30 cellular contexts compared by ENCODE assay signal in genomic region chr3:174162550-174162949, GRCh38.
DNase-seq lines count a peak whose midpoint lies in the region; ATAC-seq and TF ChIP-seq lines count a peak whose summit lies in the region.
"Had no signal": no experiment of that assay in that cellular context is flagged by ENCODE, and none has a peak within 500 bp of the region (broad histone marks: within the 10 kb centered on the region; RNA-seq: fewer than 3 reads in every experiment).

No MANE protein-coding gene starts in this region.

- in situ Hi-C loops in brain microvascular endothelial cell (cut with HindIII; ENCODE audit: low pct_ligation_motif_present, low sequenced_read_pairs), result no loop called here

- H3K4me1 Mint-ChIP-seq in CD4-positive, alpha-beta T cell (ENCODE audit: low read depth), result no peaks in the 10 kb centered on the region
- H3K4me1 Mint-ChIP-seq: activated B cell treated with CpG ODN at 0.5 μM for 24 hours, mesothelial cell of epicardium, naive B cell had no signal

- H3K4me3 ChIP-seq in AG10803 (ENCODE audit: low read length) (no peak overlapping the region), brain microvascular endothelial cell (ENCODE audit: low read depth, low read length) (no peak overlapping the region)
- H3K4me3 ChIP-seq: BLaER1, gastrocnemius medialis, SJCRH30, spleen, testis had no signal

- no peaks in the 10 kb centered on the region for H3K27me3 Mint-ChIP-seq in CD4-positive, alpha-beta T cell
- H3K27me3 Mint-ChIP-seq: activated B cell treated with CpG ODN at 0.5 μM for 24 hours; activated naive CD8-positive, alpha-beta T cell; activated T-cell treated with anti-CD3 and anti-CD28 coated beads, Interleukin-2, amount 50 U/mL, for 24 hours; naive B cell had no signal

- H3K27ac Mint-ChIP-seq in CD4-positive, alpha-beta T cell, result no peak overlapping the region
- H3K27ac Mint-ChIP-seq: activated B cell treated with CpG ODN at 0.5 μM for 24 hours; activated naive CD8-positive, alpha-beta T cell; activated T-cell treated with anti-CD3 and anti-CD28 coated beads, Interleukin-2, amount 50 U/mL, for 24 hours; mesothelial cell of epicardium; naive B cell had no signal

- H3K4me3 Mint-ChIP-seq in CD4-positive, alpha-beta T cell, result no peak overlapping the region
- H3K4me3 Mint-ChIP-seq: activated B cell treated with CpG ODN at 0.5 μM for 24 hours; activated naive CD8-positive, alpha-beta T cell; activated T-cell treated with anti-CD3 and anti-CD28 coated beads, Interleukin-2, amount 50 U/mL, for 24 hours; mesothelial cell of epicardium; naive B cell had no signal

- H3K36me3 Mint-ChIP-seq in CD4-positive, alpha-beta T cell (ENCODE audit: low read depth), result no peaks in the 10 kb centered on the region
- H3K36me3 Mint-ChIP-seq: activated naive CD8-positive, alpha-beta T cell; naive B cell had no signal

- CTCF ChIA-PET in CD4-positive, alpha-beta T cell (lab: Charles Lee), result no interaction called here

- H3K9me3 Mint-ChIP-seq in CD4-positive, alpha-beta T cell, result peaks cover 14% of the 10 kb centered on the region

- H3K9me3 ChIP-seq in CD4-positive, alpha-beta T cell (ENCODE audit: control insufficient read depth, low read length), result no peaks in the 10 kb centered on the region
- H3K9me3 ChIP-seq: gastrocnemius medialis, SJCRH30, testis had no signal

- TF ChIP-seq CTCF in AG10803 (conservative IDR thresholded peaks at IDR 0.05; ENCODE audit: low read length), result no peak
- TF ChIP-seq CTCF in brain microvascular endothelial cell (IDR thresholded peaks at IDR 0.05; ENCODE audit: low read depth, low read length, missing control alignments), result no peak
- TF ChIP-seq CTCF in CD4-positive, alpha-beta T cell (IDR thresholded peaks at IDR 0.05), result no peak

- H3K27me3 ChIP-seq in brain microvascular endothelial cell (replicated peaks), result no peaks in the 10 kb centered on the region
- H3K27me3 ChIP-seq in CD4-positive, alpha-beta T cell (ENCODE audit: control insufficient read depth, insufficient read depth, low read length), result no peaks in the 10 kb centered on the region
- H3K27me3 ChIP-seq: BLaER1, gastrocnemius medialis, SJCRH30, spleen, testis had no signal

- intact Hi-C loops in CD4-positive, alpha-beta T cell (cut with DNase I, micrococcal nuclease), result no loop called here

- no peaks in the 10 kb centered on the region for H3K36me3 ChIP-seq in brain microvascular endothelial cell (replicated peaks)
- H3K36me3 ChIP-seq: BLaER1, gastrocnemius medialis, SJCRH30, spleen had no signal

- POLR2A ChIA-PET in CD4-positive, alpha-beta T cell (lab: Charles Lee), result no interaction called here

- no peak overlapping the region for H3K27ac ChIP-seq in brain microvascular endothelial cell
- H3K27ac ChIP-seq in CD4-positive, alpha-beta T cell (ENCODE audit: low read depth, low read length), result no peak overlapping the region
- H3K27ac ChIP-seq: BLaER1, epithelial cell of prostate, gastrocnemius medialis, SJCRH30, spleen, testis had no signal

- DNase-seq in AG10803 (ENCODE audit: low read depth) (peak; percentile 56), HCEC 1CT (peak; percentile 19), brain microvascular endothelial cell (peak; percentile 24), iris pigment epithelial cell (ENCODE audit: low read depth) (peak; percentile 12), C1 segment of cervical spinal cord (lab: John Stamatoyannopoulos, UW) (no peak)
- no peak for DNase-seq in CD4-positive, alpha-beta T cell
- DNase-seq: activated B cell treated with CpG ODN at 0.5 μM for 24 hours; activated CD4-positive, alpha-beta T cell treated with anti-CD3 and anti-CD28 coated beads, Interleukin-2, amount 50 U/mL, for 1 hour; activated effector memory CD4-positive, alpha-beta T cell treated with anti-CD3 and anti-CD28 coated beads, Interleukin-2, amount 50 U/mL, for 16 hours; activated T-cell treated with anti-CD3 and anti-CD28 coated beads, Interleukin-2, amount 50 U/mL, for 24 hours; anterior cingulate cortex; Caco-2; effector CD8-positive, alpha-beta T cell; gastrocnemius medialis; kidney glomerular epithelial cell; naive B cell; NCI-H1694 treated with DMSO at 0.1 percent for 48 hours; NCI-H2171; right cardiac atrium; SJCRH30; spleen; stimulated activated CD4-positive, alpha-beta T cell treated with anti-CD3 and anti-CD28 coated beads, Interleukin-2, amount 100 ng/mL, for 24 hours; stimulated activated naive CD8-positive, alpha-beta T cell treated with anti-CD3 and anti-CD28 coated beads, Interleukin-15, Interleukin-2, amounts not matched to agents 100 U/mL and 50 U/mL, for 24 hours; testis had no signal

- ATAC-seq in HG03520 (IDR thresholded peaks at IDR 0.05; ENCODE audit: unreplicated experiment), result no peak
- ATAC-seq in CD4-positive, alpha-beta T cell (ENCODE audit: poor library complexity), result no peak
- no peak for ATAC-seq in HG03135 (IDR thresholded peaks at IDR 0.05; ENCODE audit: unreplicated experiment)
- ATAC-seq: gastrocnemius medialis; right cardiac atrium; stimulated activated naive CD8-positive, alpha-beta T cell treated with anti-CD3 and anti-CD28 coated beads, Interleukin-15, Interleukin-2, amounts not matched to agents 100 U/mL and 50 U/mL, for 24 hours had no signal

Comparison
In these comparisons a context has a peak if more than half of its experiments do, and no peak if none do; other contexts are left out.
1. DNase-seq: peak in AG10803 (single experiment), HCEC 1CT (single experiment), brain microvascular endothelial cell (single experiment) and iris pigment epithelial cell (single experiment); none in CD4-positive, alpha-beta T cell (0 of 10) and C1 segment of cervical spinal cord (0 of 14).